10 cellular contexts compared by ENCODE assay signal in genomic region chr13:113981201-113981605, GRCh38. TPM values are rescaled to one million over a fixed set of nuclear protein-coding genes. Genes with fewer than 3 reads are reported as not detected.
DNase-seq lines count a peak whose midpoint lies in the region; ATAC-seq, FAIRE-seq and TF ChIP-seq lines count a peak whose summit lies in the region.
"Had no signal": no experiment of that assay in that cellular context is flagged by ENCODE, and none has a peak within 500 bp of the region (broad histone marks: within the 10 kb centered on the region; RNA-seq: fewer than 3 reads in every experiment).

No MANE protein-coding gene starts in this region.

- H3K36me3 ChIP-seq in Panc1 (ENCODE audit: control insufficient read depth, insufficient read depth, low read length) (no peaks in the 10 kb centered on the region), kidney (ENCODE audit: control insufficient read depth in 1 of 2, insufficient read depth in 2 of 2, low read length in 2 of 2) (no peaks in the 10 kb centered on the region), upper lobe of right lung (peaks cover 25% of the 10 kb centered on the region)

- in situ Hi-C loops in Panc1 (cut with HindIII; ENCODE audit: low pct_unique_long_range_greater_than_20kb, low sequenced_read_pairs), result no loop called here

- H3K36me3 Mint-ChIP-seq in activated naive CD8-positive, alpha-beta T cell treated with anti-CD3 and anti-CD28 coated beads, Interleukin-2, amount 50 U/mL, for 24 hours (ENCODE audit: low read depth), result peaks cover 17% of the 10 kb centered on the region
- H3K36me3 Mint-ChIP-seq in progenitor cell of endocrine pancreas (ENCODE audit: insufficient read depth), result no peaks in the 10 kb centered on the region

- no TSS peak for BruUV-seq in Panc1 (replicated peaks; lab: Mats Ljungman, UMichigan)

- no peak overlapping the region for H3K4me3 Mint-ChIP-seq in activated naive CD8-positive, alpha-beta T cell treated with anti-CD3 and anti-CD28 coated beads, Interleukin-2, amount 50 U/mL, for 24 hours
- H3K4me3 Mint-ChIP-seq in progenitor cell of endocrine pancreas (ENCODE audit: low read depth), result no peak overlapping the region

- CTCF ChIA-PET in Panc1 (lab: Charles Lee), result no interaction called here

- H3K27ac ChIP-seq in Panc1 (ENCODE audit: low read length) (no peak overlapping the region), kidney (ENCODE audit: low read depth in 2 of 2, low read length in 2 of 2) (no peak overlapping the region), upper lobe of right lung (no peak overlapping the region)

- POLR2A ChIA-PET in Panc1 (lab: Charles Lee), result no interaction called here

- peak; percentile 8 for DNase-seq in activated naive CD4-positive, alpha-beta T cell treated with anti-CD3 and anti-CD28 coated beads, Interleukin-2, amount 50 U/mL, for 16 hours
- no peak for DNase-seq in activated naive CD4-positive, alpha-beta T cell treated with Interleukin-2 at 50 U/mL for 16 hours
- DNase-seq in Panc1 (ENCODE audit: low read depth, low spot score) (no peak), kidney (peak; percentile 93), upper lobe of right lung (peak; percentile 93), progenitor cell of endocrine pancreas (ENCODE audit: low spot score, unreplicated experiment) (no peak)
- DNase-seq in activated naive CD8-positive, alpha-beta T cell treated with anti-CD3 and anti-CD28 coated beads, Interleukin-2, amount 50 U/mL, for 24 hours, result no peak

- no peak overlapping the region for H3K4me3 ChIP-seq in Panc1 (ENCODE audit: low read depth in 2 of 2, low read length in 2 of 2)
- no peak overlapping the region for H3K4me3 ChIP-seq in kidney (ENCODE audit: low read length in 2 of 2)
- no peak overlapping the region for H3K4me3 ChIP-seq in upper lobe of right lung

- H3K4me1 Mint-ChIP-seq in activated naive CD8-positive, alpha-beta T cell treated with anti-CD3 and anti-CD28 coated beads, Interleukin-2, amount 50 U/mL, for 24 hours, result no peaks in the 10 kb centered on the region
- H3K4me1 Mint-ChIP-seq in progenitor cell of endocrine pancreas (ENCODE audit: low read depth), result no peaks in the 10 kb centered on the region

- no peaks in the 10 kb centered on the region for H3K9me3 Mint-ChIP-seq in activated naive CD8-positive, alpha-beta T cell treated with anti-CD3 and anti-CD28 coated beads, Interleukin-2, amount 50 U/mL, for 24 hours
- no peaks in the 10 kb centered on the region for H3K9me3 Mint-ChIP-seq in progenitor cell of endocrine pancreas (ENCODE audit: low read depth)

- FAIRE-seq in kidney (lab: Jason Lieb, UNC), result no peak
- FAIRE-seq: GM18507 had no signal

- no peaks in the 10 kb centered on the region for H3K4me1 ChIP-seq in Panc1 (ENCODE audit: control insufficient read depth, insufficient read depth, low read length)
- peaks cover 0 to 4% of the 10 kb centered on the region in 2 donors for H3K4me1 ChIP-seq in kidney (ENCODE audit: control insufficient read depth in 1 of 2, insufficient read depth in 1 of 2, low read depth in 1 of 2, low read length in 2 of 2)
- peaks cover 4% of the 10 kb centered on the region for H3K4me1 ChIP-seq in upper lobe of right lung

- H3K27me3 ChIP-seq in Panc1 (ENCODE audit: control insufficient read depth, insufficient read depth, low read length) (no peaks in the 10 kb centered on the region), upper lobe of right lung (no peaks in the 10 kb centered on the region)

- peak; percentile 42; the same call in 1 of the 2 replicates for ATAC-seq in Panc1
- ATAC-seq in upper lobe of right lung, result peak; percentile 91
- no peak for ATAC-seq in activated naive CD8-positive, alpha-beta T cell treated with anti-CD3 and anti-CD28 coated beads, Interleukin-2, amount 50 U/mL, for 24 hours
- no peak for ATAC-seq in HG02870 (IDR thresholded peaks at IDR 0.05; ENCODE audit: unreplicated experiment)
- ATAC-seq: naive thymus-derived CD8-positive, alpha-beta T cell had no signal

- no peak overlapping the region for H3K27ac Mint-ChIP-seq in activated naive CD8-positive, alpha-beta T cell treated with anti-CD3 and anti-CD28 coated beads, Interleukin-2, amount 50 U/mL, for 24 hours
- no peak overlapping the region for H3K27ac Mint-ChIP-seq in progenitor cell of endocrine pancreas

- intact Hi-C loops in Panc1 (cut with micrococcal nuclease; ENCODE audit: unreplicated experiment) (no loop called here), kidney (cut with DNase I) (no loop called here), upper lobe of right lung (cut with DNase I) (no loop called here)

- H3K9me3 ChIP-seq in Panc1 (ENCODE audit: control insufficient read depth, insufficient read depth, low read depth, low read length), result no peaks in the 10 kb centered on the region
- H3K9me3 ChIP-seq in kidney (ENCODE audit: control insufficient read depth in 1 of 2, low read length in 2 of 2), result no peaks in the 10 kb centered on the region
- no peaks in the 10 kb centered on the region for H3K9me3 ChIP-seq in upper lobe of right lung

- TF ChIP-seq CTCF in Panc1 (IDR thresholded peaks at IDR 0.05) (no peak), kidney (IDR thresholded peaks at IDR 0.05; ENCODE audit: borderline replicate concordance, extremely low read depth, insufficient read depth) (no peak), upper lobe of right lung (IDR thresholded peaks at IDR 0.05) (no peak), progenitor cell of endocrine pancreas (IDR thresholded peaks at IDR 0.05; ENCODE audit: unreplicated experiment) (no peak)

- H3K27me3 Mint-ChIP-seq in activated naive CD8-positive, alpha-beta T cell treated with anti-CD3 and anti-CD28 coated beads, Interleukin-2, amount 50 U/mL, for 24 hours, result no peaks in the 10 kb centered on the region
- H3K27me3 Mint-ChIP-seq in progenitor cell of endocrine pancreas, result no peaks in the 10 kb centered on the region
- H3K27me3 Mint-ChIP-seq: naive thymus-derived CD8-positive, alpha-beta T cell had no signal

- no peak overlapping the region for H3K9ac ChIP-seq in kidney (ENCODE audit: low read length in 2 of 2)

RNA-seq across cellular contexts. Expression of gene C13orf46, which starts 7.3 kb away (rescaled TPM):
- total RNA-seq in Panc1 (2021; ENCODE audit: unreplicated experiment) (2.6 TPM), kidney (1.1 TPM), upper lobe of right lung (21.2 TPM), progenitor cell of endocrine pancreas (0.17 and 0.18 TPM in 2 replicates)
- polyA plus RNA-seq in Panc1 (2012; ENCODE audit: insufficient read length), result 1.5 TPM
- polyA plus RNA-seq in kidney (ENCODE audit: insufficient read depth, low read depth, low replicate concordance), result not detected

Comparison
In these comparisons a context has a peak if more than half of its experiments do, and no peak if none do; other contexts are left out.
1. DNase-seq: peak in activated naive CD4-positive, alpha-beta T cell treated with anti-CD3 and anti-CD28 coated beads, Interleukin-2, amount 50 U/mL, for 16 hours (single experiment), kidney (single experiment) and upper lobe of right lung (single experiment); none in activated naive CD4-positive, alpha-beta T cell treated with Interleukin-2 at 50 U/mL for 16 hours (single experiment), Panc1 (single experiment), activated naive CD8-positive, alpha-beta T cell treated with anti-CD3 and anti-CD28 coated beads, Interleukin-2, amount 50 U/mL, for 24 hours (single experiment) and progenitor cell of endocrine pancreas (single experiment).
2. ATAC-seq: peak in Panc1 (single experiment) and upper lobe of right lung (single experiment); none in activated naive CD8-positive, alpha-beta T cell treated with anti-CD3 and anti-CD28 coated beads, Interleukin-2, amount 50 U/mL, for 24 hours (single experiment) and HG02870 (single experiment).